Comparison of ENCODE assay signal across 8 cellular contexts in genomic region chr4:139014391-139015268, GRCh38. TPM values are rescaled to one million over a fixed set of nuclear protein-coding genes. Genes with fewer than 3 reads are reported as not detected.
DNase-seq lines count a peak whose midpoint lies in the region; ATAC-seq and TF ChIP-seq lines count a peak whose summit lies in the region.

No MANE protein-coding gene starts in this region.

- WGBS in ectodermal cell, 2 experiments: 40 to 43% methylated on average over 9 of the region's 9 CpGs
- WGBS in mesenchymal stem cell: 3% methylated on average over 9 of the region's 9 CpGs

- no peaks in the 10 kb centered on the region for H3K27me3 ChIP-seq in BLaER1
- no peaks in the 10 kb centered on the region for H3K27me3 ChIP-seq in SU-DHL-6 (ENCODE audit: low read length)
- peaks cover 3% of the 10 kb centered on the region for H3K27me3 ChIP-seq in ectodermal cell (ENCODE audit: control insufficient read depth, insufficient read depth, low read length, poor library complexity, severe bottlenecking)
- no peaks in the 10 kb centered on the region for H3K27me3 ChIP-seq in mesenchymal stem cell (ENCODE audit: control insufficient read depth in 1 of 2, insufficient read depth in 1 of 2, low read length in 2 of 2)

- H3K4me1 Mint-ChIP-seq in type B pancreatic cell (ENCODE audit: unreplicated experiment): peaks cover 33% of the 10 kb centered on the region

- no peak overlapping the region for H3K14ac ChIP-seq in mesenchymal stem cell (ENCODE audit: low read length in 2 of 2)

- H3K4me1 ChIP-seq in BLaER1: peaks cover 44% of the 10 kb centered on the region
- peaks cover 5% of the 10 kb centered on the region for H3K4me1 ChIP-seq in ectodermal cell (ENCODE audit: control insufficient read depth, insufficient read depth, low read length)
- H3K4me1 ChIP-seq in mesenchymal stem cell (ENCODE audit: control insufficient read depth, insufficient read depth, low read depth, low read length): peaks cover 13% of the 10 kb centered on the region

- H3K4ac ChIP-seq in mesenchymal stem cell (ENCODE audit: low read depth in 1 of 2, low read length in 2 of 2): peak overlapping the region; percentile 66 to 98

- H3K27me3 Mint-ChIP-seq in type B pancreatic cell: no peaks in the 10 kb centered on the region

- H4K20me1 ChIP-seq in BLaER1 (peaks cover 32% of the 10 kb centered on the region), SU-DHL-6 (ENCODE audit: low read depth, low read length) (no peaks in the 10 kb centered on the region)

- ATAC-seq in GM18511 (IDR thresholded peaks at IDR 0.05; ENCODE audit: unreplicated experiment): peak; percentile 12
- peak; percentile 10 for ATAC-seq in HG03378 (IDR thresholded peaks at IDR 0.05; ENCODE audit: unreplicated experiment)

- peak overlapping the region; percentile 92 for H4K91ac ChIP-seq in mesenchymal stem cell (ENCODE audit: low read length)

- H3K27ac ChIP-seq in BLaER1 (peak overlapping the region; percentile 99), SU-DHL-6 (ENCODE audit: low read depth, low read length) (no peak overlapping the region), ectodermal cell (ENCODE audit: insufficient read depth, low read depth, low read length, poor library complexity, severe bottlenecking) (no peak overlapping the region), mesenchymal stem cell (ENCODE audit: low read length, poor library complexity, severe bottlenecking) (peak overlapping the region; percentile 100)

- peak overlapping the region; percentile 97 for H2AK5ac ChIP-seq in mesenchymal stem cell (ENCODE audit: low read length, severe bottlenecking)

- H2AFZ ChIP-seq in SU-DHL-6 (ENCODE audit: low read depth, low read length, severe bottlenecking): peak overlapping the region; percentile 82
- peak overlapping the region; percentile 77 for H2AFZ ChIP-seq in mesenchymal stem cell (ENCODE audit: low read depth, low read length)

- no peaks in the 10 kb centered on the region for H3K36me3 Mint-ChIP-seq in type B pancreatic cell

- H3K27ac Mint-ChIP-seq in type B pancreatic cell: peak overlapping the region; percentile 93

- H3K9ac ChIP-seq in BLaER1: peak overlapping the region; percentile 96
- peak overlapping the region; percentile 79 for H3K9ac ChIP-seq in SU-DHL-6 (ENCODE audit: low read length)
- H3K9ac ChIP-seq in mesenchymal stem cell (ENCODE audit: low read length): peak overlapping the region; percentile 96

- peak overlapping the region; percentile 85 for H3K4me3 Mint-ChIP-seq in type B pancreatic cell

- H3K9me3 ChIP-seq in BLaER1: no peaks in the 10 kb centered on the region
- no peaks in the 10 kb centered on the region for H3K9me3 ChIP-seq in SU-DHL-6 (ENCODE audit: insufficient read depth, low read length)
- H3K9me3 ChIP-seq in ectodermal cell (ENCODE audit: control insufficient read depth, low read length): no peaks in the 10 kb centered on the region
- no peaks in the 10 kb centered on the region for H3K9me3 ChIP-seq in mesenchymal stem cell (ENCODE audit: control insufficient read depth, low read length)

- peak overlapping the region; percentile 79 for H3K4me2 ChIP-seq in BLaER1
- peak overlapping the region; percentile 63 for H3K4me2 ChIP-seq in SU-DHL-6 (ENCODE audit: low read depth, low read length, poor library complexity, severe bottlenecking)
- H3K4me2 ChIP-seq in mesenchymal stem cell (ENCODE audit: low read length, poor library complexity, severe bottlenecking): peak overlapping the region; percentile 99

- H3K36me3 ChIP-seq in BLaER1 (peaks cover 6% of the 10 kb centered on the region), SU-DHL-6 (ENCODE audit: low read length) (no peaks in the 10 kb centered on the region), ectodermal cell (ENCODE audit: control insufficient read depth, insufficient read depth, low read length) (no peaks in the 10 kb centered on the region), mesenchymal stem cell (ENCODE audit: control insufficient read depth in 1 of 2, insufficient read depth in 2 of 2, low read depth in 1 of 2, low read length in 2 of 2) (no peaks in the 10 kb centered on the region)

- H3K79me2 ChIP-seq in SU-DHL-6 (ENCODE audit: insufficient read depth, low read length): peaks cover 35% of the 10 kb centered on the region

- TF ChIP-seq CTCF in SU-DHL-6 (IDR thresholded peaks at IDR 0.05; ENCODE audit: insufficient read depth, low read length, poor library complexity, severe bottlenecking): no peak
- TF ChIP-seq CTCF in type B pancreatic cell (conservative IDR thresholded peaks at IDR 0.05): no peak

- peak overlapping the region; percentile 98 for H2BK5ac ChIP-seq in mesenchymal stem cell (ENCODE audit: low read depth, low read length, poor library complexity, severe bottlenecking)

- 0 out of 2 replicates have a peak, but pooled peaks cover 4% of the 10 kb centered on the region for H3F3A ChIP-seq in SU-DHL-6 (ENCODE audit: insufficient read depth)

- H2BK12ac ChIP-seq in mesenchymal stem cell (ENCODE audit: low read length in 2 of 2): peak overlapping the region; percentile 66 to 90

- H3K9me3 Mint-ChIP-seq in type B pancreatic cell: peaks cover 4% of the 10 kb centered on the region

- no peaks in the 10 kb centered on the region for H3K79me1 ChIP-seq in mesenchymal stem cell (replicated peaks; ENCODE audit: low read length, poor library complexity, severe bottlenecking)

- peak overlapping the region; percentile 91 to 96 for H3K18ac ChIP-seq in mesenchymal stem cell (ENCODE audit: low read depth in 1 of 2, low read length in 2 of 2)

- peak; percentile 96 for DNase-seq in mesenchymal stem cell
- no peak for DNase-seq in type B pancreatic cell (ENCODE audit: extremely low spot score, unreplicated experiment)
- no peak for DNase-seq in DMS153 (lab: John Stamatoyannopoulos, UW)

- H3K4me3 ChIP-seq in BLaER1: peak overlapping the region; percentile 98
- peak overlapping the region; percentile 28 for H3K4me3 ChIP-seq in SU-DHL-6 (ENCODE audit: insufficient read depth, low read length, poor library complexity, severe bottlenecking)
- peak overlapping the region; percentile 66 for H3K4me3 ChIP-seq in ectodermal cell (ENCODE audit: insufficient read depth, low read depth, low read length)
- peak overlapping the region in 1 of 2 experiments; percentile 85 for H3K4me3 ChIP-seq in mesenchymal stem cell (ENCODE audit: insufficient read depth in 1 of 2, low read depth in 1 of 2, low read length in 2 of 2)

- no peak overlapping the region for H2BK15ac ChIP-seq in mesenchymal stem cell (ENCODE audit: low read depth, poor library complexity, severe bottlenecking)

- peak overlapping the region in 1 of 2 experiments; percentile 79 for H3K23ac ChIP-seq in mesenchymal stem cell (ENCODE audit: low read length in 2 of 2)

- no peaks in the 10 kb centered on the region for H3K9me2 ChIP-seq in SU-DHL-6 (replicated peaks; ENCODE audit: insufficient read depth, low read length)

- peak overlapping the region; percentile 85 for H4K8ac ChIP-seq in mesenchymal stem cell (ENCODE audit: low read length)

- H2BK120ac ChIP-seq in mesenchymal stem cell (ENCODE audit: low read depth, low read length): peak overlapping the region; percentile 86

RNA-seq across cellular contexts. Expression of gene NOCT, which starts 1.0 kb away (rescaled TPM):
- polyA plus RNA-seq in ectodermal cell (2013, experiment 1 of 4): 6.8 TPM
- polyA plus RNA-seq in ectodermal cell (2013, experiment 2 of 4): 6.2 TPM
- polyA plus RNA-seq in ectodermal cell (2013, experiment 3 of 4): 5.5 TPM
- 6.0 TPM for polyA plus RNA-seq in ectodermal cell (2013, experiment 4 of 4)
- polyA plus RNA-seq in mesenchymal stem cell (2013, experiment 1 of 2): 9.1 TPM
- polyA plus RNA-seq in mesenchymal stem cell (2013, experiment 2 of 2): 8.2 TPM
- 9.2 and 13.6 TPM in 2 replicates for total RNA-seq in type B pancreatic cell (ENCODE audit: low replicate concordance)

Comparison
In these comparisons a context has a peak if more than half of its experiments do, and no peak if none do; other contexts are left out.
1. H3K27ac ChIP-seq: peak in BLaER1 (single experiment) and mesenchymal stem cell (single experiment); none in SU-DHL-6 (single experiment) and ectodermal cell (single experiment).
2. Peak in every context shown above with its lines, with median percentiles within 50 percentile points of each other: H3K4me2 ChIP-seq and H3K9ac ChIP-seq.